Comparison of ENCODE assay signal across 22 cellular contexts in the genomic region with DNA sequence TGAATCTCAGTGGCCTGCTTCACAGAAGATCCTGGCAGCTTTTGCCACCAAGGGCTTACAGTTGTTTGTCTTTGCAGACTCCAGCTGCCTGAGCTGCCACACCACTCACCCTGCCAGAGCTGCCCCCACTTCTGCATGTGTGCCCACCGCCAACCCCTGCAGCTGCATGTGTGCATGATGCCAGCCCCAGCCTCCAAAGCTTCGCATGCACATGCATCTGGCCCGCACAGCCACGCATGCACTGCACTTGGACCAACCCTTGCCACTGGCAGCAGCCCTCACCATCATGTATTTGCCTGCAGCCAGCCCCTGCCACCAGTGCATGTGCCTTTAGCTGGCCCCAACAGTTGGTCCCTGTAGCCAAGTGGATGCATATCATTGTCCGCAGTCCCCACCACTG. TPM values are rescaled to one million over a fixed set of nuclear protein-coding genes. Genes with fewer than 3 reads are reported as not detected.
DNase-seq lines count a peak whose midpoint lies in the region; ATAC-seq and TF ChIP-seq lines count a peak whose summit lies in the region.
"Had no signal": no experiment of that assay in that cellular context is flagged by ENCODE, and none has a peak within 500 bp of the region (broad histone marks: within the 10 kb centered on the region; RNA-seq: fewer than 3 reads in every experiment).

No MANE protein-coding gene starts in this region.

- DNase-seq in left ventricle myocardium superior (peak; percentile 24), heart left ventricle (no peak), Karpas-422 (peak; percentile 12), trophoblast cell (no peak), Ammon's horn (ENCODE audit: low spot score) (no peak), sigmoid colon (no peak)
- DNase-seq in activated naive CD8-positive, alpha-beta T cell treated with anti-CD3 and anti-CD28 coated beads, Interleukin-2, amount 50 U/mL, for 24 hours: no peak
- DNase-seq: 8988T; ACHN; AML-193; C1 segment of cervical spinal cord; CD4-positive, alpha-beta memory T cell; DMS 273 treated with DMSO at 0.1 percent for 48 hours; DMS79; GF-D8; GOT3; HFFc6 had no signal

- H3K4me2 ChIP-seq in Karpas-422 (ENCODE audit: low read depth, low read length, poor library complexity, severe bottlenecking) (no peak overlapping the region), trophoblast cell (ENCODE audit: low read length) (no peak overlapping the region)
- H3K4me2 ChIP-seq: A549 had no signal

- H4K91ac ChIP-seq in trophoblast cell (ENCODE audit: low read depth, low read length): no peak overlapping the region

- H2AK5ac ChIP-seq in trophoblast cell (ENCODE audit: low read length): no peak overlapping the region

- H3K4me3 Mint-ChIP-seq in activated naive CD8-positive, alpha-beta T cell treated with anti-CD3 and anti-CD28 coated beads, Interleukin-2, amount 50 U/mL, for 24 hours: no peak overlapping the region
- H3K4me3 Mint-ChIP-seq: CD4-positive, alpha-beta memory T cell; HFFc6 had no signal

- TF ChIP-seq CTCF in heart left ventricle (IDR thresholded peaks at IDR 0.05) (no peak), sigmoid colon (IDR thresholded peaks at IDR 0.05) (no peak)

- H3K9me3 Mint-ChIP-seq in activated naive CD8-positive, alpha-beta T cell treated with anti-CD3 and anti-CD28 coated beads, Interleukin-2, amount 50 U/mL, for 24 hours: peaks cover 8% of the 10 kb centered on the region

- H3K27ac Mint-ChIP-seq in activated naive CD8-positive, alpha-beta T cell treated with anti-CD3 and anti-CD28 coated beads, Interleukin-2, amount 50 U/mL, for 24 hours: no peak overlapping the region
- H3K27ac Mint-ChIP-seq: CD4-positive, alpha-beta memory T cell had no signal

- intact Hi-C loops in left ventricle myocardium superior (cut with micrococcal nuclease) (no loop called here), heart left ventricle (cut with DNase I) (no loop called here), sigmoid colon (cut with DNase I) (no loop called here)

- H3K23ac ChIP-seq in trophoblast cell (ENCODE audit: low read length): no peak overlapping the region

- no peaks in the 10 kb centered on the region for H3K27me3 ChIP-seq in heart left ventricle
- no peaks in the 10 kb centered on the region for H3K27me3 ChIP-seq in Karpas-422 (ENCODE audit: low read length)
- no peaks in the 10 kb centered on the region for H3K27me3 ChIP-seq in trophoblast cell (ENCODE audit: insufficient read depth, low read length)
- no peaks in the 10 kb centered on the region for H3K27me3 ChIP-seq in sigmoid colon

- no peak overlapping the region for H4K12ac ChIP-seq in trophoblast cell (ENCODE audit: low read depth, low read length)

- WGBS in heart left ventricle, 4 donors: 94 to 100% (median 97%) methylated on average over 4 to 5 of the region's 5 CpGs
- WGBS in trophoblast cell (ENCODE audit: extremely low coverage, insufficient coverage, insufficient read length): no CpG with 5 or more reads among the region's 5 CpGs
- 97% methylated on average over 5 of the region's 5 CpGs for WGBS in sigmoid colon, 2 donors

- no peak overlapping the region for H3K18ac ChIP-seq in trophoblast cell (ENCODE audit: low read length)

- H3K27me3 Mint-ChIP-seq in activated naive CD8-positive, alpha-beta T cell treated with anti-CD3 and anti-CD28 coated beads, Interleukin-2, amount 50 U/mL, for 24 hours: peaks cover 2% of the 10 kb centered on the region

- H3K14ac ChIP-seq in trophoblast cell (ENCODE audit: low read length): no peak overlapping the region

- ATAC-seq in left ventricle myocardium superior (no peak), heart left ventricle (no peak)
- ATAC-seq in activated naive CD8-positive, alpha-beta T cell treated with anti-CD3 and anti-CD28 coated beads, Interleukin-2, amount 50 U/mL, for 24 hours: no peak
- ATAC-seq: A549 had no signal

- no peak for TF ChIP-seq EP300 in sigmoid colon (IDR thresholded peaks at IDR 0.05)

- H2BK120ac ChIP-seq in trophoblast cell (ENCODE audit: insufficient read depth, low read length, poor library complexity): no peak overlapping the region

- H3K4ac ChIP-seq in trophoblast cell (ENCODE audit: low read depth, low read length): no peak overlapping the region

- peaks cover 3% of the 10 kb centered on the region for H3K36me3 Mint-ChIP-seq in activated naive CD8-positive, alpha-beta T cell treated with anti-CD3 and anti-CD28 coated beads, Interleukin-2, amount 50 U/mL, for 24 hours (ENCODE audit: low read depth)
- H3K36me3 Mint-ChIP-seq: CD4-positive, alpha-beta memory T cell had no signal

- no peaks in the 10 kb centered on the region for H4K20me1 ChIP-seq in Karpas-422 (ENCODE audit: insufficient read depth, low read depth, low read length)

- H3K36me3 ChIP-seq in heart left ventricle (no peaks in the 10 kb centered on the region), Karpas-422 (ENCODE audit: insufficient read depth, low read length) (0 out of 2 replicates have a peak, but pooled peaks cover 4% of the 10 kb centered on the region), trophoblast cell (ENCODE audit: control insufficient read depth in 1 of 2, insufficient read depth in 2 of 2, low read length in 2 of 2) (no peaks in the 10 kb centered on the region), sigmoid colon (no peaks in the 10 kb centered on the region)
- H3K36me3 ChIP-seq: HAP-1 had no signal

- no peak overlapping the region for H2BK5ac ChIP-seq in trophoblast cell (ENCODE audit: low read depth, low read length, poor library complexity)

- H3K4me1 ChIP-seq in heart left ventricle (peaks cover 0 to 7% (median 0%) of the 10 kb centered on the region in 12 donors), Karpas-422 (ENCODE audit: low read length) (no peaks in the 10 kb centered on the region), trophoblast cell (ENCODE audit: control insufficient read depth in 1 of 2, insufficient read depth in 2 of 2, low read length in 2 of 2) (no peaks in the 10 kb centered on the region), sigmoid colon (no peaks in the 10 kb centered on the region)
- H3K4me1 ChIP-seq: A549 had no signal

- no peak overlapping the region for H3K9ac ChIP-seq in Karpas-422 (ENCODE audit: low read length)
- H3K9ac ChIP-seq in trophoblast cell (ENCODE audit: low read length): no peak overlapping the region

- H2AFZ ChIP-seq in Karpas-422 (ENCODE audit: low read length): no peak overlapping the region
- no peak overlapping the region for H2AFZ ChIP-seq in trophoblast cell (ENCODE audit: insufficient read depth, low read length, poor library complexity)

- TF ChIP-seq POLR2A in heart left ventricle (IDR thresholded peaks at IDR 0.05) (no peak), sigmoid colon (IDR thresholded peaks at IDR 0.05) (no peak)

- H3K79me1 ChIP-seq in trophoblast cell (ENCODE audit: low read length): no peaks in the 10 kb centered on the region

- H3K27ac ChIP-seq in heart left ventricle (no peak overlapping the region), Karpas-422 (ENCODE audit: low read length) (no peak overlapping the region), trophoblast cell (ENCODE audit: low read depth, low read length) (no peak overlapping the region), sigmoid colon (no peak overlapping the region)
- H3K27ac ChIP-seq: A549 had no signal

- no peaks in the 10 kb centered on the region for H3K9me2 ChIP-seq in Karpas-422 (replicated peaks; ENCODE audit: insufficient read depth, low read length)

- H3K79me2 ChIP-seq in Karpas-422 (ENCODE audit: low read length) (no peaks in the 10 kb centered on the region), trophoblast cell (ENCODE audit: control insufficient read depth, insufficient read depth, low read length, poor library complexity) (no peaks in the 10 kb centered on the region)

- H4K8ac ChIP-seq in trophoblast cell (ENCODE audit: low read depth, low read length): no peak overlapping the region

- H3K9me3 ChIP-seq in heart left ventricle (peaks cover 0 to 31% (median 13%) of the 10 kb centered on the region in 12 donors), Karpas-422 (ENCODE audit: low read length) (peaks cover 11% of the 10 kb centered on the region; the same call in 1 of the 2 replicates), trophoblast cell (ENCODE audit: insufficient read depth, low read depth, low read length) (peaks cover 6% of the 10 kb centered on the region), sigmoid colon (no peaks in the 10 kb centered on the region)
- H3K9me3 ChIP-seq: HAP-1 had no signal

- H3K4me3 ChIP-seq in heart left ventricle: no peak overlapping the region
- H3K4me3 ChIP-seq in Karpas-422 (ENCODE audit: low read length): no peak overlapping the region
- H3K4me3 ChIP-seq in trophoblast cell (ENCODE audit: low read depth, low read length): peak overlapping the region; percentile 33
- H3K4me3 ChIP-seq in sigmoid colon: no peak overlapping the region
- H3K4me3 ChIP-seq: A549, HAP-1 had no signal

- no peaks in the 10 kb centered on the region for H3K4me1 Mint-ChIP-seq in activated naive CD8-positive, alpha-beta T cell treated with anti-CD3 and anti-CD28 coated beads, Interleukin-2, amount 50 U/mL, for 24 hours
- H3K4me1 Mint-ChIP-seq: CD4-positive, alpha-beta memory T cell had no signal

- no peak overlapping the region for H2BK12ac ChIP-seq in trophoblast cell (ENCODE audit: low read length)

RNA-seq across cellular contexts. Expression of a gene that starts 31.3 kb away (rescaled TPM):
- total RNA-seq in left ventricle myocardium superior: not detected
- not detected for total RNA-seq in heart left ventricle
- polyA plus RNA-seq in heart left ventricle: not detected
- total RNA-seq in Karpas-422 (2014; rRNA removed; shearing (Covaris generic); ENCODE audit: low replicate concordance): not detected in 2 replicates
- polyA plus RNA-seq in trophoblast cell (2013): not detected in 2 replicates
- not detected for total RNA-seq in sigmoid colon
- polyA plus RNA-seq in sigmoid colon: not detected
- total RNA-seq: CD4-positive, alpha-beta memory T cell; Daoy; G401; HFFc6 had no signal
- polyA plus RNA-seq: A549, BJ had no signal

Comparison
In these comparisons a context has a peak if more than half of its experiments do, and no peak if none do; other contexts are left out.
1. DNase-seq: peak in left ventricle myocardium superior (single experiment) and Karpas-422 (single experiment); none in heart left ventricle (0 of 5), trophoblast cell (0 of 2), Ammon's horn (single experiment), activated naive CD8-positive, alpha-beta T cell treated with anti-CD3 and anti-CD28 coated beads, Interleukin-2, amount 50 U/mL, for 24 hours (single experiment) and sigmoid colon (single experiment).